ENCODE assay signal across 1 cellular context in the genomic region with DNA sequence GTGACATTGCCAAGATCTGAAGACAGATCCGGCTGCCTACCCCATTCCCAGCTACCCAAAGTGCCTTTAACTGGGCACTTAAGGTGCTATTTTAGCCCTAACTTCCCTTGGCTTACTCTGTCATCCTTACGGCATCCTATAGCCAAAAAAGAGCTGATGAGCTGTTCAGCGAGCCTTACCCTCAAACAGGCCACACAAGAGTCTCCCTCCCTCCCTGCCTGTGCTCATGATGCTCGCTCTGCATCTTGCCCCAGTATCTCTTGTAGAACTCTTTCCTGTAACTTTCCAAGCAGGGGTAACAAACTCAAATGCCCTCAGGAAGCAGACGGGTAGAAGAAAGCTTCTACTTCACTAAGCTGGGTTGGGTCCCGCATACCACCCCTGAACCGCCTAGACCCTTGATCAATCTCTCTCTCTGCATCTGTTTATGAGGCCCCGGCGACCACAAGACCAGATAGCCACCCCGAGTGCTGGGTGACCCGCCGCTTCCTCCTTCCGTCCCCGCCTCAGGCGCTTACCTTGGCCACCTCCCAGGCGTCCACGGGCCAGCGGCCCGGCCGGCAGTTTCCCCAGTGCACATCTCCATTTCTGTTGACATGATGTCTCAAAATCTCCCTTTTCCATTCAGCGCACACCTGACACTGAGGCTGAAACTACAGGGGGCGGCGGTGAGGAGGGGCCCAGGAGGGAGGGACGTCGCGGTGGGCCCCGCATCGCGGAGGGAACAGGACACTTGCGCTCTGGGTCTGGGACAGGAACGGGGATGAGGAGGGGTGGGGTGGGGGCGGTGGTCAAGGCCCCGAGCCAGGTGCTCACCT.
A peak's percentile ranks its signal among the peaks of the same experiment; 100 is the strongest.
TF ChIP-seq lines count a peak whose summit lies in the region.

No MANE protein-coding gene starts in this region.

TF ChIP-seq in GM12878, 131 proteins besides CTCF, POLR2A, EP300 and RAD21 (continued from another document):
- TF ChIP-seq, protein P1, sequence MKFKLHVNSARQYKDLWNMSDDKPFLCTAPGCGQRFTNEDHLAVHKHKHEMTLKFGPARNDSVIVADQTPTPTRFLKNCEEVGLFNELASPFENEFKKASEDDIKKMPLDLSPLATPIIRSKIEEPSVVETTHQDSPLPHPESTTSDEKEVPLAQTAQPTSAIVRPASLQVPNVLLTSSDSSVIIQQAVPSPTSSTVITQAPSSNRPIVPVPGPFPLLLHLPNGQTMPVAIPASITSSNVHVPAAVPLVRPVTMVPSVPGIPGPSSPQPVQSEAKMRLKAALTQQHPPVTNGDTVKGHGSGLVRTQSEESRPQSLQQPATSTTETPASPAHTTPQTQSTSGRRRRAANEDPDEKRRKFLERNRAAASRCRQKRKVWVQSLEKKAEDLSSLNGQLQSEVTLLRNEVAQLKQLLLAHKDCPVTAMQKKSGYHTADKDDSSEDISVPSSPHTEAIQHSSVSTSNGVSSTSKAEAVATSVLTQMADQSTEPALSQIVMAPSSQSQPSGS (IDR thresholded peaks at IDR 0.05; ENCODE audit: low read length): no peak
- TF ChIP-seq ZNF207 (IDR thresholded peaks at IDR 0.05; ENCODE audit: borderline replicate concordance) (no peak), NBN (IDR thresholded peaks at IDR 0.05) (peak; percentile 18; the same call in 1 of the 2 replicates), ZNF24 (IDR thresholded peaks at IDR 0.05) (no peak)
